8 cellular contexts compared by ENCODE assay signal in the genomic region with DNA sequence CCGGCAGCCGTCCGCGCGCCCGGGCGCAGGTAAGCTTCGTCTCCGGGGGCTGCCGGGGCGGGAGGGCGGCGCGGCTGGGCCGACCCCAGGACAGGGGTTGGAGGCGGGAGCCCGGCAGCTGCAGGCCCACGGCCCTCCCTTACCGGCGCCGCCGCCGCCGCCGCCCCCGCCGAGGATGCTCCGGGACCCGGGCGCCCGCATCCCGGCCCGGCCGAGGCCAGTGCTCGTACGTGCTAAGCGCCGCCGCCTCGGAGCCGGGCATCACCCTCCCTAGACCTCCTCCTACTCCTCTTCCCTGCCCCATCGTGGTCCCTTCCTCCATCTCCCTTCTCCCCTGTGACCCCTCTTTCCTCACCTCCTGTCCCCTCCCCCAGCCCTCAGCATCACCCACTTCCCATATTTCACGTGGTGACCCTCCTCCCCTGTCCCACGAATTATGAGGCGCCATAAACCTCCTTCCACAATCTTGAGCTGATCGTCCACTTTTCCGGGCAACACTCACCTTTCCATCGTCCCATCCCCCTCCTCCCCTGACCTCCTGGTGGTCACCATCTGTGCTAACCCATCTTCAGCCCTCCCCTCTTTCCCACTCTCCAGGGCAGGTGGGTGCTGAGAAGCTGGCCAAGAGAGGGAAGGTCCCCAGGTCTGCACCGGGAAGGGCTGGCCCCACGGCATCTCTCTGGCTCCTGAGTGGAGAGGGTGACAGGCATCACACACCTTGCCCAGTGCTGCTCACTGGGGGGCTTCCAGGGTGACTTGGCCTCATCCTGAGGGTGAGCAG. TPM values are rescaled to one million over a fixed set of nuclear protein-coding genes. Genes with fewer than 3 reads are reported as not detected.
DNase-seq lines count a peak whose midpoint lies in the region; ATAC-seq and TF ChIP-seq lines count a peak whose summit lies in the region.

No MANE protein-coding gene starts in this region.

- H3K27ac Mint-ChIP-seq in activated CD4-positive, alpha-beta memory T cell treated with anti-CD3 and anti-CD28 coated beads, Interleukin-2, amount 10 ng/mL, durations not matched to agents 7 days and 5 days, result peak overlapping the region; percentile 79

- DNase-seq in activated CD4-positive, alpha-beta memory T cell treated with anti-CD3 and anti-CD28 coated beads, Interleukin-2, amount 10 ng/mL, durations not matched to agents 7 days and 5 days, result peak; percentile 26
- no peak for DNase-seq in left ventricle myocardium inferior
- DNase-seq in smooth muscle cell (lab: John Stamatoyannopoulos, UW; ENCODE audit: unreplicated experiment), result no peak
- no peak for DNase-seq in NCI-H510A (lab: John Stamatoyannopoulos, UW)
- DNase-seq in SW480 (ENCODE audit: low spot score), result no peak

- no peak overlapping the region for H3K27ac ChIP-seq in left ventricle myocardium inferior (replicated peaks)
- H3K27ac ChIP-seq in smooth muscle cell (ENCODE audit: low read depth), result no peak overlapping the region

- H3K36me3 ChIP-seq in left ventricle myocardium inferior, result no peaks in the 10 kb centered on the region
- no peaks in the 10 kb centered on the region for H3K36me3 ChIP-seq in smooth muscle cell (ENCODE audit: low read depth)

- 31% methylated on average over 8 of the region's 50 CpGs for WGBS in smooth muscle cell (ENCODE audit: low lambda C conversion rate)

- H3K4me1 ChIP-seq in left ventricle myocardium inferior (peaks cover 12% of the 10 kb centered on the region), smooth muscle cell (ENCODE audit: low read depth) (peaks cover 18% of the 10 kb centered on the region)

- H3K9me3 ChIP-seq in left ventricle myocardium inferior (replicated peaks) (no peaks in the 10 kb centered on the region), smooth muscle cell (replicated peaks; ENCODE audit: low read depth) (no peaks in the 10 kb centered on the region)

- no peaks in the 10 kb centered on the region for H4K20me1 ChIP-seq in smooth muscle cell (ENCODE audit: low read depth)

- POLR2A ChIA-PET in activated CD4-positive, alpha-beta memory T cell treated with anti-CD3 and anti-CD28 coated beads, Interleukin-2, amount 10 ng/mL, durations not matched to agents 7 days and 5 days (lab: Charles Lee), result interaction anchor here (0.9 to 4.1 kb wide), 8 partner anchors 11 to 244 kb away, joined by 3 to 45 read pairs (median 6); a partner anchor contains a TSS

- H3K4me1 Mint-ChIP-seq in activated CD4-positive, alpha-beta memory T cell treated with anti-CD3 and anti-CD28 coated beads, Interleukin-2, amount 10 ng/mL, durations not matched to agents 7 days and 5 days, result peaks cover 50% of the 10 kb centered on the region

- peaks cover 14% of the 10 kb centered on the region for H3K36me3 Mint-ChIP-seq in activated CD4-positive, alpha-beta memory T cell treated with anti-CD3 and anti-CD28 coated beads, Interleukin-2, amount 10 ng/mL, durations not matched to agents 7 days and 5 days (ENCODE audit: low read depth)

- peaks cover 10% of the 10 kb centered on the region for H3K27me3 Mint-ChIP-seq in activated CD4-positive, alpha-beta memory T cell treated with anti-CD3 and anti-CD28 coated beads, Interleukin-2, amount 10 ng/mL, durations not matched to agents 7 days and 5 days

- peak overlapping the region; percentile 70 for H3K4me3 ChIP-seq in left ventricle myocardium inferior
- peak overlapping the region; percentile 68 for H3K4me3 ChIP-seq in smooth muscle cell

- ATAC-seq in GM19025 (IDR thresholded peaks at IDR 0.05; ENCODE audit: low read depth, unreplicated experiment) (peak; percentile 12), HG02973 (IDR thresholded peaks at IDR 0.05; ENCODE audit: unreplicated experiment) (peak; percentile 9), GM19467 (IDR thresholded peaks at IDR 0.05; ENCODE audit: unreplicated experiment) (no peak)

- H3F3A ChIP-seq in smooth muscle cell (ENCODE audit: low read depth), result peaks cover 10% of the 10 kb centered on the region

- H3K79me2 ChIP-seq in smooth muscle cell (ENCODE audit: low read depth), result no peaks in the 10 kb centered on the region

- no peak overlapping the region for H3K9ac ChIP-seq in smooth muscle cell (ENCODE audit: low read depth)

- intact Hi-C loops in left ventricle myocardium inferior (cut with micrococcal nuclease), result no loop called here

- peaks cover 64% of the 10 kb centered on the region for H3K27me3 ChIP-seq in left ventricle myocardium inferior (ENCODE audit: low read depth)
- H3K27me3 ChIP-seq in smooth muscle cell (ENCODE audit: low read depth), result peaks cover 14% of the 10 kb centered on the region

- peak overlapping the region; percentile 68 for H3K4me3 Mint-ChIP-seq in activated CD4-positive, alpha-beta memory T cell treated with anti-CD3 and anti-CD28 coated beads, Interleukin-2, amount 10 ng/mL, durations not matched to agents 7 days and 5 days

- no peaks in the 10 kb centered on the region for H3K9me3 Mint-ChIP-seq in activated CD4-positive, alpha-beta memory T cell treated with anti-CD3 and anti-CD28 coated beads, Interleukin-2, amount 10 ng/mL, durations not matched to agents 7 days and 5 days

- CTCF ChIA-PET in activated CD4-positive, alpha-beta memory T cell treated with anti-CD3 and anti-CD28 coated beads, Interleukin-2, amount 10 ng/mL, durations not matched to agents 7 days and 5 days (lab: Charles Lee), result interaction anchor here (1.4 to 2.1 kb wide), 4 partner anchors 31 to 214 kb away, joined by 4 to 11 read pairs (median 5); no protein-coding TSS in a partner anchor

- peak overlapping the region; percentile 85 for H3K4me2 ChIP-seq in smooth muscle cell

- no peak overlapping the region for H2AFZ ChIP-seq in smooth muscle cell (ENCODE audit: low read depth)

- TF ChIP-seq CTCF in left ventricle myocardium inferior (IDR thresholded peaks at IDR 0.05; ENCODE audit: borderline replicate concordance) (no peak), smooth muscle cell (IDR thresholded peaks at IDR 0.05; ENCODE audit: borderline replicate concordance, insufficient read depth, poor library complexity, severe bottlenecking) (no peak)

RNA-seq across cellular contexts. Expression of a gene that starts 0.6 kb away (rescaled TPM):
- 10 to 100 TPM; 11.8 to 12.7 TPM for total RNA-seq in activated CD4-positive, alpha-beta memory T cell treated with anti-CD3 and anti-CD28 coated beads, Interleukin-2, amount 10 ng/mL, durations not matched to agents 7 days and 5 days
- total RNA-seq in left ventricle myocardium inferior (0.11 TPM), smooth muscle cell (2.4 and 4.5 TPM in 2 replicates)
- polyA plus RNA-seq in smooth muscle cell, result 3.7 and 5.3 TPM in 2 replicates

RNA-seq across cellular contexts. Expression of a gene that starts 53.9 kb away (rescaled TPM):
- 10 to 100 TPM; 37.3 to 37.6 TPM for total RNA-seq in activated CD4-positive, alpha-beta memory T cell treated with anti-CD3 and anti-CD28 coated beads, Interleukin-2, amount 10 ng/mL, durations not matched to agents 7 days and 5 days
- total RNA-seq in left ventricle myocardium inferior (11.7 TPM), smooth muscle cell (23.5 and 46.3 TPM in 2 replicates)
- 18.2 and 21.2 TPM in 2 replicates for polyA plus RNA-seq in smooth muscle cell

RNA-seq across cellular contexts. Expression of a gene that starts 54.0 kb away (rescaled TPM):
- total RNA-seq in activated CD4-positive, alpha-beta memory T cell treated with anti-CD3 and anti-CD28 coated beads, Interleukin-2, amount 10 ng/mL, durations not matched to agents 7 days and 5 days, result 10 to 100 TPM; 17.5 TPM
- total RNA-seq in left ventricle myocardium inferior, result 23.5 TPM
- total RNA-seq in smooth muscle cell, result 20.7 and 35.8 TPM in 2 replicates
- 34.5 and 38.6 TPM in 2 replicates for polyA plus RNA-seq in smooth muscle cell
